20 cellular contexts compared by ENCODE assay signal in the genomic region with DNA sequence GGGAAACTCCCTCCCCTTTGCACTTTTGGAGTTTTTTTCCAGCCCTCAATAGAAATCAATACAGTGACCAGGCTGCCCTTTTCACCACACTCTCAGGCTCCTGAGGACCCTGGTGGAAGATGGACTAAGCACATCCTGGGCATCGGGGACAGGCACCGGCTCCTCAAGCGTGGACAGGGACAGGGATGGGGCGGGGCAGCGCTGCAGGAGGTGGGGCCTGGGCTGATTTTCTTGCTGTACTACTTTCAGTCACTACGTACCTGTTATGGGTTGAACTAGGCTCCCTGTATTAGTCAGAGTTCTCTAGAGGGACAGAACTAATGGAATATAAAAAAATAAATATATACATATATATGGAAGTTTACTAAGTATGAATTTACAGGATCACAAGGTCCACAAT. TPM values are rescaled to one million over a fixed set of nuclear protein-coding genes. Genes with fewer than 3 reads are reported as not detected.
DNase-seq lines count a peak whose midpoint lies in the region; ATAC-seq and TF ChIP-seq lines count a peak whose summit lies in the region.
"Had no signal": no experiment of that assay in that cellular context is flagged by ENCODE, and none has a peak within 500 bp of the region (broad histone marks: within the 10 kb centered on the region; RNA-seq: fewer than 3 reads in every experiment).

No MANE protein-coding gene starts in this region.

- no peak overlapping the region for H3K4me3 ChIP-seq in CD8-positive, alpha-beta T cell (ENCODE audit: low read depth, low read length)
- H3K4me3 ChIP-seq: thoracic aorta had no signal

- no peaks in the 10 kb centered on the region for H3K27me3 ChIP-seq in CD8-positive, alpha-beta T cell (ENCODE audit: insufficient read depth, low read length)

- no peaks in the 10 kb centered on the region for H3K36me3 ChIP-seq in CD8-positive, alpha-beta T cell (ENCODE audit: insufficient read depth, low read length)
- H3K36me3 ChIP-seq: thoracic aorta had no signal

- no peaks in the 10 kb centered on the region for H3K9me3 ChIP-seq in CD8-positive, alpha-beta T cell (ENCODE audit: low read length)
- H3K9me3 ChIP-seq: thoracic aorta had no signal

- POLR2A ChIA-PET in CD8-positive, alpha-beta T cell (lab: Charles Lee): no interaction called here
- POLR2A ChIA-PET in activated CD4-positive, alpha-beta memory T cell treated with anti-CD3 and anti-CD28 coated beads for 36 hours (lab: Charles Lee): no interaction called here

- peak overlapping the region; percentile 96 for H3K27ac Mint-ChIP-seq in T-helper 2 cell treated with Interferon-gamma antibody and Interleukin-4, amounts not matched to agents 5 μg/mL and 100 μg/mL, for 36 hours
- H3K27ac Mint-ChIP-seq in CD8-positive, alpha-beta T cell: peak overlapping the region; percentile 100
- no peak overlapping the region for H3K27ac Mint-ChIP-seq in activated CD4-positive, alpha-beta memory T cell treated with anti-CD3 and anti-CD28 coated beads for 36 hours
- H3K27ac Mint-ChIP-seq in memory B cell: peak overlapping the region; percentile 100

- intact Hi-C loops in CD8-positive, alpha-beta T cell (cut with DNase I, micrococcal nuclease): loop anchor here in 1 of 2 experiments (5.0 kb wide), 1 partner anchor 698 kb away; no protein-coding TSS in a partner anchor
- intact Hi-C loops in activated CD4-positive, alpha-beta memory T cell treated with anti-CD3 and anti-CD28 coated beads for 36 hours (cut with micrococcal nuclease): loop anchor here (10.0 kb wide), 2 partner anchors 80 to 200 kb away; no protein-coding TSS in a partner anchor

- ATAC-seq in CD8-positive, alpha-beta T cell: no peak
- ATAC-seq in memory B cell (ENCODE audit: low read depth) (no peak), GM21367 (IDR thresholded peaks at IDR 0.05; ENCODE audit: unreplicated experiment) (no peak)
- ATAC-seq: HepG2; stimulated activated memory B cell treated with anti-CD40 and anti-IgM and Interleukin-4, amounts not matched to agents 10 μg/mL and 1 μg/mL and 100 μg/mL, for 72 hours had no signal

- H3K4me3 Mint-ChIP-seq in T-helper 2 cell treated with Interferon-gamma antibody and Interleukin-4, amounts not matched to agents 5 μg/mL and 100 μg/mL, for 36 hours: no peak overlapping the region
- H3K4me3 Mint-ChIP-seq in CD8-positive, alpha-beta T cell: peak overlapping the region; percentile 89
- no peak overlapping the region for H3K4me3 Mint-ChIP-seq in activated CD4-positive, alpha-beta memory T cell treated with anti-CD3 and anti-CD28 coated beads for 36 hours
- no peak overlapping the region for H3K4me3 Mint-ChIP-seq in memory B cell
- H3K4me3 Mint-ChIP-seq: stimulated activated memory B cell treated with anti-CD40 and anti-IgM and Interleukin-4, amounts not matched to agents 10 μg/mL and 1 μg/mL and 100 μg/mL, for 72 hours had no signal

- H3K4me1 Mint-ChIP-seq in T-helper 2 cell treated with Interferon-gamma antibody and Interleukin-4, amounts not matched to agents 5 μg/mL and 100 μg/mL, for 36 hours (ENCODE audit: low read depth): peaks cover 46% of the 10 kb centered on the region
- peaks cover 76% of the 10 kb centered on the region for H3K4me1 Mint-ChIP-seq in CD8-positive, alpha-beta T cell (ENCODE audit: low read depth)
- H3K4me1 Mint-ChIP-seq in activated CD4-positive, alpha-beta memory T cell treated with anti-CD3 and anti-CD28 coated beads for 36 hours (ENCODE audit: low read depth): peaks cover 60% of the 10 kb centered on the region
- H3K4me1 Mint-ChIP-seq in memory B cell: peaks cover 56% of the 10 kb centered on the region

- DNase-seq in T-helper 2 cell treated with Interferon-gamma antibody and Interleukin-4, amounts not matched to agents 5 μg/mL and 100 μg/mL, for 36 hours (ENCODE audit: low spot score): no peak
- DNase-seq in T-helper 2 cell: no peak
- DNase-seq in CD8-positive, alpha-beta T cell: peak in 1 of 7 experiments; percentile 45
- DNase-seq in activated CD4-positive, alpha-beta memory T cell treated with anti-CD3 and anti-CD28 coated beads for 36 hours: peak; percentile 34
- no peak for DNase-seq in memory B cell (ENCODE audit: low spot score in 2 of 2)
- DNase-seq in NCI-H187 (lab: John Stamatoyannopoulos, UW): no peak
- no peak for DNase-seq in NCI-H1092 treated with DMSO at 0.1 percent for 48 hours (lab: John Stamatoyannopoulos, UW)
- DNase-seq: activated CD8-positive, alpha-beta memory T cell treated with anti-CD3 and anti-CD28 coated beads, Interleukin-2, amount 50 U/mL, for 4 hours; C1 segment of cervical spinal cord; DMS53; foreskin fibroblast; midbrain; NCI-H2081 had no signal

- no peak overlapping the region for H3K27ac ChIP-seq in CD8-positive, alpha-beta T cell (ENCODE audit: low read depth, low read length)
- H3K27ac ChIP-seq: 22Rv1, thoracic aorta had no signal

- TF ChIP-seq CTCF in CD8-positive, alpha-beta T cell (IDR thresholded peaks at IDR 0.05): no peak

- peaks cover 34% of the 10 kb centered on the region for H3K4me1 ChIP-seq in CD8-positive, alpha-beta T cell (ENCODE audit: insufficient read depth, low read length)

- no peaks in the 10 kb centered on the region for H3K9me3 Mint-ChIP-seq in T-helper 2 cell treated with Interferon-gamma antibody and Interleukin-4, amounts not matched to agents 5 μg/mL and 100 μg/mL, for 36 hours
- no peaks in the 10 kb centered on the region for H3K9me3 Mint-ChIP-seq in CD8-positive, alpha-beta T cell
- peaks cover 2% of the 10 kb centered on the region for H3K9me3 Mint-ChIP-seq in activated CD4-positive, alpha-beta memory T cell treated with anti-CD3 and anti-CD28 coated beads for 36 hours
- H3K9me3 Mint-ChIP-seq in memory B cell: no peaks in the 10 kb centered on the region
- H3K9me3 Mint-ChIP-seq: stimulated activated memory B cell treated with anti-CD40 and anti-IgM and Interleukin-4, amounts not matched to agents 10 μg/mL and 1 μg/mL and 100 μg/mL, for 72 hours had no signal

- H3K36me3 Mint-ChIP-seq in T-helper 2 cell treated with Interferon-gamma antibody and Interleukin-4, amounts not matched to agents 5 μg/mL and 100 μg/mL, for 36 hours (ENCODE audit: low read depth): peaks cover 11% of the 10 kb centered on the region
- H3K36me3 Mint-ChIP-seq in CD8-positive, alpha-beta T cell: peaks cover 55% of the 10 kb centered on the region
- H3K36me3 Mint-ChIP-seq in activated CD4-positive, alpha-beta memory T cell treated with anti-CD3 and anti-CD28 coated beads for 36 hours: peaks cover 3% of the 10 kb centered on the region
- H3K36me3 Mint-ChIP-seq in memory B cell: peaks cover 11% of the 10 kb centered on the region
- H3K36me3 Mint-ChIP-seq: stimulated activated memory B cell treated with anti-CD40 and anti-IgM and Interleukin-4, amounts not matched to agents 10 μg/mL and 1 μg/mL and 100 μg/mL, for 72 hours had no signal

- CTCF ChIA-PET in CD8-positive, alpha-beta T cell (lab: Charles Lee): no interaction called here
- CTCF ChIA-PET in activated CD4-positive, alpha-beta memory T cell treated with anti-CD3 and anti-CD28 coated beads for 36 hours (lab: Charles Lee): no interaction called here

- peaks cover 3% of the 10 kb centered on the region for H3K27me3 Mint-ChIP-seq in T-helper 2 cell treated with Interferon-gamma antibody and Interleukin-4, amounts not matched to agents 5 μg/mL and 100 μg/mL, for 36 hours (ENCODE audit: low read depth)
- H3K27me3 Mint-ChIP-seq in CD8-positive, alpha-beta T cell (ENCODE audit: low read depth): no peaks in the 10 kb centered on the region
- no peaks in the 10 kb centered on the region for H3K27me3 Mint-ChIP-seq in activated CD4-positive, alpha-beta memory T cell treated with anti-CD3 and anti-CD28 coated beads for 36 hours
- no peaks in the 10 kb centered on the region for H3K27me3 Mint-ChIP-seq in memory B cell
- H3K27me3 Mint-ChIP-seq: stimulated activated memory B cell treated with anti-CD40 and anti-IgM and Interleukin-4, amounts not matched to agents 10 μg/mL and 1 μg/mL and 100 μg/mL, for 72 hours had no signal

RNA-seq across cellular contexts. Expression of a gene that starts 2.5 kb away (rescaled TPM):
- 10 to 100 TPM; 58.5 to 61.5 TPM for total RNA-seq in CD8-positive, alpha-beta T cell
- total RNA-seq in activated CD4-positive, alpha-beta memory T cell treated with anti-CD3 and anti-CD28 coated beads for 36 hours: 10 to 100 TPM; 25.3 to 26.9 TPM

RNA-seq across cellular contexts. Expression of a gene that starts 47.7 kb away (rescaled TPM):
- total RNA-seq in CD8-positive, alpha-beta T cell: not detected
- not detected for total RNA-seq in activated CD4-positive, alpha-beta memory T cell treated with anti-CD3 and anti-CD28 coated beads for 36 hours
- total RNA-seq: NCI-H460, renal cortical epithelial cell had no signal
